In the genomic region with DNA sequence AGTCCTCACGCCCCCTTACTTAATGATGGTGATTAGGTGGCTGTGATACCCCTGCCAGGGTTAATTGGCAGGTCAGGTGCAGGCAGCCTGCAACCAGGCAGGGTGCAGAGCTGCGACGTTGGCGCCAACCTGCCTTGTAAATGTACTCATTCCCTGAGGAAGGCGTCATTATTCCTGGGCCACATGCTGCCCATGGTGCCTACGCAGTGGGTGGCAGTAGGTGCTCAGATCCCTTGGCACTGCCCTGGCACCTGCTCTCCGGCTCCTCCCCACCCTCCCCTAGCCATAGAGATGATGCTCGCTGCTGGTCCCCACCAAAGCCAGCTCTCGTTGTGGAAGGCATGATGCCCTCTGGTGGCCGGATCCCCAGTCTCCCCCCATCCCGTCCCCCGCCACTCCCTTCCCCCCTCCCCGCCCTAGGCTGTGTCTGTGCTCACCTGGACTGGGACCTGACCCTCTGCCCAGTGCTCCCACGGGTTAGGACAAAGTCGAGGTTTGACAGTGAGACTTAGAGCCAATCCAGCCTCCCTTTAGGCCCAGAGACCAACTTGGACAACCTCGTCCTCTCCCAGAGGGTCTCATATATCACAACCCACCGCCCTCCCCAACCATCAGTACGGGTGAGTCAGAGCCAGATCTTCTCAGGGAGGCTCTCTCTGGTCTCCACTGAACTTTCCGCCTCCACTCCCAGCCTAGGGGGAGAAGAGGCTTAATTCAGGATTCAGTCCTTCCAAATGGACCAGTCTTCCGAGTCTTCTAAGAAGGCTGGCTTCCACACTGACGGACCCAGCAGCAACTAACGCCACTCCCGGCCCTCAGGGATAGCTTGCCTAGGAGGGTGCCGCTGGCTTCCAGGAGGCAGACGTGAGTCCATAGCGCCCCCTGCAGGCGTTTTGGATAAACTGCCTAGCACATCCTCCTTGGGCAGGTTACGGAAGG, we compare ENCODE assay signal across 8 cellular contexts. TPM values are rescaled to one million over a fixed set of nuclear protein-coding genes. Genes with fewer than 3 reads are reported as not detected.
A peak's percentile ranks its signal among the peaks of the same experiment; 100 is the strongest.
DNase-seq lines count a peak whose midpoint lies in the region; ATAC-seq lines count a peak whose summit lies in the region.

No MANE protein-coding gene starts in this region.

- H3K9ac ChIP-seq in HUES64 (ENCODE audit: low read depth, low read length): peak overlapping the region; percentile 14; the same call in 1 of the 2 replicates

- peaks cover 15 to 19% of the 10 kb centered on the region in 2 donors for H3K4me1 Mint-ChIP-seq in effector memory CD8-positive, alpha-beta T cell (ENCODE audit: low read depth in 2 of 2)

- peak; percentile 89 for DNase-seq in Daoy (ENCODE audit: low read depth)
- peak; percentile 80 for DNase-seq in NOMO-1 treated with dmso at 0.1 percent for 144 hours (lab: John Stamatoyannopoulos, UW; ENCODE audit: unreplicated experiment)
- peak; percentile 69 to 72 for DNase-seq in activated CD8-positive, alpha-beta memory T cell treated with anti-CD3 and anti-CD28 coated beads for 4 hours (ENCODE audit: low read depth in 2 of 2)
- peak; percentile 80 to 85 (median 81) for DNase-seq in effector memory CD8-positive, alpha-beta T cell
- peak; percentile 95 for DNase-seq in medulla oblongata (ENCODE audit: extremely low spot score)
- peak; percentile 54 for DNase-seq in stimulated activated CD8-positive, alpha-beta memory T cell treated with anti-CD3 and anti-CD28 coated beads, Interleukin-12 subunit alpha, Interleukin-12 subunit beta, amount 100 ng/mL, for 24 hours (ENCODE audit: extremely low read depth)

- no peak overlapping the region for H3K27ac ChIP-seq in HUES64 (ENCODE audit: low read depth, low read length)

- H3K9me3 ChIP-seq in HUES64 (ENCODE audit: insufficient read depth, low read depth, low read length): no peaks in the 10 kb centered on the region

- peaks cover 28% of the 10 kb centered on the region for H3K36me3 Mint-ChIP-seq in effector memory CD8-positive, alpha-beta T cell (ENCODE audit: insufficient read depth)

- peak overlapping the region; percentile 44 to 72 for H3K4me3 Mint-ChIP-seq in effector memory CD8-positive, alpha-beta T cell

- H3K4me1 ChIP-seq in HUES64 (ENCODE audit: insufficient read depth, low read length): peaks cover 14% of the 10 kb centered on the region

- peak overlapping the region; percentile 56 for H3K4me3 ChIP-seq in HUES64 (ENCODE audit: low read length)

- H3K27me3 ChIP-seq in HUES64 (ENCODE audit: insufficient read depth, low read length): no peaks in the 10 kb centered on the region

- no peak overlapping the region for H3K27ac Mint-ChIP-seq in effector memory CD8-positive, alpha-beta T cell

- peak; percentile 83 for ATAC-seq in effector memory CD8-positive, alpha-beta T cell (replicated peaks)
- ATAC-seq in GM19023 (IDR thresholded peaks at IDR 0.05; ENCODE audit: unreplicated experiment): no peak

- 15% methylated on average over 26 of the region's 28 CpGs for WGBS in HUES64

- H3K36me3 ChIP-seq in HUES64 (ENCODE audit: insufficient read depth, low read length): peaks cover 18% of the 10 kb centered on the region

- no peaks in the 10 kb centered on the region for H3K27me3 Mint-ChIP-seq in effector memory CD8-positive, alpha-beta T cell

- no peaks in the 10 kb centered on the region for H3K9me3 Mint-ChIP-seq in effector memory CD8-positive, alpha-beta T cell

RNA-seq across cellular contexts. Expression of gene KRTCAP2, which starts 5.7 kb away (rescaled TPM):
- 123 and 131 TPM in 2 replicates for total RNA-seq in Daoy (2014; rRNA removed; shearing (Covaris generic))
- 103 TPM for polyA plus RNA-seq in HUES64 (2013, experiment 1 of 2)
- polyA plus RNA-seq in HUES64 (2013, experiment 2 of 2): 115 TPM

RNA-seq across cellular contexts. Expression of gene TRIM46, which starts 6.2 kb away (rescaled TPM):
- total RNA-seq in Daoy (2014; rRNA removed; shearing (Covaris generic)): 0.63 and 1.9 TPM in 2 replicates
- polyA plus RNA-seq in HUES64 (2013, experiment 1 of 2): 6.5 TPM
- 6.9 TPM for polyA plus RNA-seq in HUES64 (2013, experiment 2 of 2)

RNA-seq across cellular contexts. Expression of gene DPM3, which starts 27.1 kb away (rescaled TPM):
- total RNA-seq in Daoy (2014; rRNA removed; shearing (Covaris generic)): 5.0 and 66.4 TPM in 2 replicates
- 42.0 TPM for polyA plus RNA-seq in HUES64 (2013, experiment 1 of 2)
- 54.3 TPM for polyA plus RNA-seq in HUES64 (2013, experiment 2 of 2)

RNA-seq across cellular contexts. Expression of gene SLC50A1, which starts 31.8 kb away (rescaled TPM):
- total RNA-seq in Daoy (2014; rRNA removed; shearing (Covaris generic)): 14.9 and 28.7 TPM in 2 replicates
- polyA plus RNA-seq in HUES64 (2013, experiment 1 of 2): 36.4 TPM
- polyA plus RNA-seq in HUES64 (2013, experiment 2 of 2): 44.0 TPM

RNA-seq across cellular contexts. Expression of gene EFNA1, which starts 39.8 kb away (rescaled TPM):
- 24.6 and 34.5 TPM in 2 replicates for total RNA-seq in Daoy (2014; rRNA removed; shearing (Covaris generic))
- 3.5 TPM for polyA plus RNA-seq in HUES64 (2013, experiment 1 of 2)
- 3.4 TPM for polyA plus RNA-seq in HUES64 (2013, experiment 2 of 2)
